9 cellular contexts compared by ENCODE assay signal in the genomic region with DNA sequence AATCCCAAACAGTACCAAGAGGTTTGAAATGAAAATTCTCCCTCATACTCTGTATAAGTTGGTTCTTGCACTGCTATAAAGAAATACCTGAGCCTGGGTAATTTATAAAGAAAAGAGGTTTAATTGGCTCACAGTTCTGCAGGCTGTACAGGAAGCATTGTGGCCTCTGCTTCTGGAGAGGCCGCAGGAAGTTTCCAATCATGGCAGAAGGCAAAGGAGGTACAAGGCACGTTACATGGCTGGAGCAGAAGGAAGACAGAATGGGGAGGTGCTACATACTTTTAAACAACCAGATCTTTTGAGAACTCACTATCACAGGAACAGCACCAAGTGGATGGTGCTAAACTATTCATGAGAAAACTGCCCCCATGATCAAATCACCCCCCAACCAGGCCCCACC.
"Had no signal": no experiment of that assay in that cellular context is flagged by ENCODE, and none has a peak within 500 bp of the region (broad histone marks: within the 10 kb centered on the region; RNA-seq: fewer than 3 reads in every experiment).

No MANE protein-coding gene starts in this region.

- H2AFZ ChIP-seq: GM23338 had no signal

- H3K27ac ChIP-seq: HL-60 had no signal

- DNase-seq: H9, HCEC 1CT, HFFc6, KG1 had no signal

- ATAC-seq: GM23338, HepG2 had no signal

- FAIRE-seq: H1, H54, HepG2 had no signal

- H3K4me2 ChIP-seq: GM23338 had no signal

- H3K4me3 ChIP-seq: GM23338 had no signal
